In the genomic region with DNA sequence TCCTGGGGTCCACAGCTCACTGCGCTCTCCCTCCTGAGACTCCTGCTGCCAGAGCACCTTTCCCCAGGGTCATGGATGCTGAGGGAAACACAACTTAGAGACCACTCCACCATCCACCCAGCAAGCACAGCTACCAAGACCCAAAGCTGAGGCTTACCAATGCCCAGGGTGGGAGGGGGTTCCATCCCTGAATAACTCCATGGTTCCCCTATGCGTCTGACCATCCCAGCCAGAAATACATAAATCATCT, we compare ENCODE assay signal across 12 cellular contexts. TPM values are rescaled to one million over a fixed set of nuclear protein-coding genes. Genes with fewer than 3 reads are reported as not detected.
DNase-seq lines count a peak whose midpoint lies in the region; ATAC-seq and TF ChIP-seq lines count a peak whose summit lies in the region.
"Had no signal": no experiment of that assay in that cellular context is flagged by ENCODE, and none has a peak within 500 bp of the region (broad histone marks: within the 10 kb centered on the region; RNA-seq: fewer than 3 reads in every experiment).

No MANE protein-coding gene starts in this region.

- peak overlapping the region; percentile 25 for H3K9ac ChIP-seq in SU-DHL-6 (ENCODE audit: low read length)

- H2AFZ ChIP-seq in SU-DHL-6 (ENCODE audit: low read depth, low read length, severe bottlenecking): no peak overlapping the region

- peak overlapping the region in 1 of 2 donors; percentile 66 for H3K4me3 Mint-ChIP-seq in stimulated activated naive B cell treated with anti-CD40 and anti-IgM and Interleukin-4, amounts not matched to agents 10 μg/mL and 1 μg/mL and 100 μg/mL, for 72 hours

- no peaks in the 10 kb centered on the region for H3K9me2 ChIP-seq in SU-DHL-6 (replicated peaks; ENCODE audit: insufficient read depth, low read length)

- no peaks in the 10 kb centered on the region for H3K9me3 Mint-ChIP-seq in stimulated activated naive B cell treated with anti-CD40 and anti-IgM and Interleukin-4, amounts not matched to agents 10 μg/mL and 1 μg/mL and 100 μg/mL, for 72 hours

- no peaks in the 10 kb centered on the region for H4K20me1 ChIP-seq in SU-DHL-6 (ENCODE audit: low read depth, low read length)

- peaks cover 35 to 43% of the 10 kb centered on the region in 2 donors for H3K36me3 Mint-ChIP-seq in stimulated activated naive B cell treated with anti-CD40 and anti-IgM and Interleukin-4, amounts not matched to agents 10 μg/mL and 1 μg/mL and 100 μg/mL, for 72 hours

- peaks cover 95% of the 10 kb centered on the region for H3K4me1 ChIP-seq in effector memory CD4-positive, alpha-beta T cell (ENCODE audit: control insufficient read depth, insufficient read depth, low read length, poor library complexity, severe bottlenecking)
- H3K4me1 ChIP-seq in right cardiac atrium (ENCODE audit: control insufficient read depth, insufficient read depth, low read length): no peaks in the 10 kb centered on the region

- H3K27ac Mint-ChIP-seq in stimulated activated naive B cell treated with anti-CD40 and anti-IgM and Interleukin-4, amounts not matched to agents 10 μg/mL and 1 μg/mL and 100 μg/mL, for 72 hours: peak overlapping the region; percentile 92

- H3F3A ChIP-seq in SU-DHL-6 (ENCODE audit: insufficient read depth): peaks cover 13% of the 10 kb centered on the region; the same call in 1 of the 2 replicates

- 99% methylated on average over 2 of the region's 2 CpGs for WGBS in right cardiac atrium

- peaks cover 85 to 98% of the 10 kb centered on the region in 2 donors for H3K4me1 Mint-ChIP-seq in stimulated activated naive B cell treated with anti-CD40 and anti-IgM and Interleukin-4, amounts not matched to agents 10 μg/mL and 1 μg/mL and 100 μg/mL, for 72 hours

- intact Hi-C loops in right cardiac atrium (cut with DNase I): loop anchor here in 2 of 4 donors (10.0 kb wide), 2 partner anchors 158 to 272 kb away; a partner anchor contains a TSS

- H3K27me3 Mint-ChIP-seq in stimulated activated naive B cell treated with anti-CD40 and anti-IgM and Interleukin-4, amounts not matched to agents 10 μg/mL and 1 μg/mL and 100 μg/mL, for 72 hours: peaks cover 0 to 4% of the 10 kb centered on the region in 2 donors

- H3K79me2 ChIP-seq in SU-DHL-6 (ENCODE audit: insufficient read depth, low read length): no peaks in the 10 kb centered on the region

- H3K36me3 ChIP-seq in SU-DHL-6 (ENCODE audit: low read length): no peaks in the 10 kb centered on the region
- H3K36me3 ChIP-seq in effector memory CD4-positive, alpha-beta T cell (ENCODE audit: control insufficient read depth, insufficient read depth, low read length): peaks cover 45% of the 10 kb centered on the region

- H3K27ac ChIP-seq in SU-DHL-6 (ENCODE audit: low read depth, low read length): peak overlapping the region; percentile 68
- H3K27ac ChIP-seq in effector memory CD4-positive, alpha-beta T cell (ENCODE audit: insufficient read depth, low read length, poor library complexity, severe bottlenecking): peak overlapping the region; percentile 99
- no peak overlapping the region for H3K27ac ChIP-seq in right cardiac atrium (ENCODE audit: low read length)
- H3K27ac ChIP-seq: testis had no signal

- H3K4me3 ChIP-seq in SU-DHL-6 (ENCODE audit: insufficient read depth, low read length, poor library complexity, severe bottlenecking): no peak overlapping the region
- H3K4me3 ChIP-seq in effector memory CD4-positive, alpha-beta T cell (ENCODE audit: insufficient read depth, low read depth, low read length, poor library complexity, severe bottlenecking): no peak overlapping the region
- no peak overlapping the region for H3K4me3 ChIP-seq in right cardiac atrium (ENCODE audit: low read length)
- H3K4me3 ChIP-seq: testis had no signal

- no peak overlapping the region for H3K4me2 ChIP-seq in SU-DHL-6 (ENCODE audit: low read depth, low read length, poor library complexity, severe bottlenecking)

- H3K9me3 ChIP-seq in SU-DHL-6 (ENCODE audit: insufficient read depth, low read length) (no peaks in the 10 kb centered on the region), right cardiac atrium (ENCODE audit: control insufficient read depth, low read length) (no peaks in the 10 kb centered on the region)
- no peaks in the 10 kb centered on the region for H3K9me3 ChIP-seq in effector memory CD4-positive, alpha-beta T cell (ENCODE audit: control insufficient read depth, low read length)
- H3K9me3 ChIP-seq: testis had no signal

- peak; percentile 35 for DNase-seq in activated T-cell treated with anti-CD3 and anti-CD28 coated beads, Interleukin-2, amount 50 U/mL, for 1 hour
- DNase-seq in activated T-cell treated with anti-CD3 and anti-CD28 coated beads for 4 hours: no peak
- DNase-seq in effector memory CD4-positive, alpha-beta T cell: no peak
- no peak for DNase-seq in stimulated activated naive B cell treated with anti-CD40 and anti-IgM and Interleukin-4, amounts not matched to agents 10 μg/mL and 1 μg/mL and 100 μg/mL, for 72 hours
- no peak for DNase-seq in SHP77 treated with DMSO at 0.1 percent for 48 hours (lab: John Stamatoyannopoulos, UW)
- no peak for DNase-seq in right cardiac atrium
- DNase-seq: KG1; left colon; stimulated activated CD4-positive, alpha-beta T cell treated with anti-CD3 and anti-CD28 coated beads, Interleukin-15, amount 100 ng/mL, for 24 hours; testis had no signal

- TF ChIP-seq CTCF in SU-DHL-6 (IDR thresholded peaks at IDR 0.05; ENCODE audit: insufficient read depth, low read length, poor library complexity, severe bottlenecking): no peak

- H3K27me3 ChIP-seq in SU-DHL-6 (ENCODE audit: low read length) (no peaks in the 10 kb centered on the region), right cardiac atrium (ENCODE audit: control insufficient read depth, insufficient read depth) (no peaks in the 10 kb centered on the region)
- no peaks in the 10 kb centered on the region for H3K27me3 ChIP-seq in effector memory CD4-positive, alpha-beta T cell (replicated peaks; ENCODE audit: control insufficient read depth, insufficient read depth, low read length, poor library complexity, severe bottlenecking)
- H3K27me3 ChIP-seq: testis had no signal

- no peak for ATAC-seq in stimulated activated naive B cell treated with anti-CD40 and anti-IgM and Interleukin-4, amounts not matched to agents 10 μg/mL and 1 μg/mL and 100 μg/mL, for 72 hours (replicated peaks)
- no peak for ATAC-seq in right cardiac atrium
- no peak for ATAC-seq in HG03196 (IDR thresholded peaks at IDR 0.05; ENCODE audit: unreplicated experiment)
- ATAC-seq: left colon had no signal

RNA-seq across cellular contexts. Expression of a gene that starts 36.3 kb away (rescaled TPM):
- 100 to 1,000 TPM; 122 to 168 (median 158) TPM for total RNA-seq in right cardiac atrium
- polyA plus RNA-seq in right cardiac atrium: 220 TPM

RNA-seq across cellular contexts. Expression of a gene that starts 45.3 kb away (rescaled TPM):
- 10 to 100 TPM; 29.7 to 40.9 (median 36.9) TPM for total RNA-seq in right cardiac atrium
- polyA plus RNA-seq in right cardiac atrium: 20.3 TPM
